In genomic region chr19:8004001-8004400, GRCh38 we compare ENCODE assay signal across 10 cellular contexts. TPM values are rescaled to one million over a fixed set of nuclear protein-coding genes. Genes with fewer than 3 reads are reported as not detected.
DNase-seq lines count a peak whose midpoint lies in the region; ATAC-seq and TF ChIP-seq lines count a peak whose summit lies in the region.
"Had no signal": no experiment of that assay in that cellular context is flagged by ENCODE, and none has a peak within 500 bp of the region (broad histone marks: within the 10 kb centered on the region; RNA-seq: fewer than 3 reads in every experiment).

No MANE protein-coding gene starts in this region.

- CTCF ChIA-PET in activated CD4-positive, alpha-beta memory T cell treated with anti-CD3 and anti-CD28 coated beads for 36 hours (lab: Charles Lee): interaction anchor here (1.1 to 4.3 kb wide), 4 partner anchors 32 to 60 kb away, joined by 3 to 35 read pairs (median 12); partner anchors contain the start of gene TIMM44

- H3K36me3 ChIP-seq in iPS-15b (ENCODE audit: control insufficient read depth, insufficient read depth, low read length) (peaks cover 5% of the 10 kb centered on the region), testis (ENCODE audit: low read depth, missing control alignments) (no peaks in the 10 kb centered on the region)

- no peaks in the 10 kb centered on the region for H3K27me3 Mint-ChIP-seq in T-helper 2 cell treated with Interferon-gamma antibody and Interleukin-4, amounts not matched to agents 5 μg/mL and 100 μg/mL, for 36 hours (ENCODE audit: low read depth)
- no peaks in the 10 kb centered on the region for H3K27me3 Mint-ChIP-seq in activated CD4-positive, alpha-beta memory T cell treated with anti-CD3 and anti-CD28 coated beads for 36 hours
- H3K27me3 Mint-ChIP-seq in stimulated activated memory B cell treated with anti-CD40 and anti-IgM and Interleukin-4, amounts not matched to agents 10 μg/mL and 1 μg/mL and 100 μg/mL, for 72 hours: no peaks in the 10 kb centered on the region

- H3K4me3 ChIP-seq in iPS-15b (ENCODE audit: low read depth, low read length): peak overlapping the region; percentile 84
- peak overlapping the region in 1 of 2 donors; percentile 68 for H3K4me3 ChIP-seq in testis

- 28 to 38% methylated on average over 6 of the region's 6 CpGs for WGBS in testis, 2 donors

- POLR2A ChIA-PET in activated CD4-positive, alpha-beta memory T cell treated with anti-CD3 and anti-CD28 coated beads for 36 hours (lab: Charles Lee): interaction anchor here (0.6 kb wide), 1 partner anchor 89 kb away, joined by 4 read pairs; no protein-coding TSS in a partner anchor

- H3K36me3 Mint-ChIP-seq in T-helper 2 cell treated with Interferon-gamma antibody and Interleukin-4, amounts not matched to agents 5 μg/mL and 100 μg/mL, for 36 hours (ENCODE audit: low read depth): peaks cover 14% of the 10 kb centered on the region
- H3K36me3 Mint-ChIP-seq in activated CD4-positive, alpha-beta memory T cell treated with anti-CD3 and anti-CD28 coated beads for 36 hours: peaks cover 7% of the 10 kb centered on the region
- H3K36me3 Mint-ChIP-seq in stimulated activated memory B cell treated with anti-CD40 and anti-IgM and Interleukin-4, amounts not matched to agents 10 μg/mL and 1 μg/mL and 100 μg/mL, for 72 hours: peaks cover 13% of the 10 kb centered on the region

- peaks cover 30% of the 10 kb centered on the region for H3K4me1 Mint-ChIP-seq in T-helper 2 cell treated with Interferon-gamma antibody and Interleukin-4, amounts not matched to agents 5 μg/mL and 100 μg/mL, for 36 hours (ENCODE audit: low read depth)
- peaks cover 38% of the 10 kb centered on the region for H3K4me1 Mint-ChIP-seq in activated CD4-positive, alpha-beta memory T cell treated with anti-CD3 and anti-CD28 coated beads for 36 hours (ENCODE audit: low read depth)
- peaks cover 55% of the 10 kb centered on the region for H3K4me1 Mint-ChIP-seq in stimulated activated memory B cell treated with anti-CD40 and anti-IgM and Interleukin-4, amounts not matched to agents 10 μg/mL and 1 μg/mL and 100 μg/mL, for 72 hours

- no peak overlapping the region for H3K27ac ChIP-seq in testis

- no peaks in the 10 kb centered on the region for H3K9me3 ChIP-seq in iPS-15b (ENCODE audit: control insufficient read depth, insufficient read depth, low read length)
- no peaks in the 10 kb centered on the region for H3K9me3 ChIP-seq in testis

- H3K4me1 ChIP-seq in iPS-15b (ENCODE audit: control insufficient read depth, insufficient read depth, low read length) (peaks cover 8% of the 10 kb centered on the region), testis (peaks cover 38% of the 10 kb centered on the region)

- intact Hi-C loops in activated CD4-positive, alpha-beta memory T cell treated with anti-CD3 and anti-CD28 coated beads for 36 hours (cut with micrococcal nuclease): no loop called here
- intact Hi-C loops in testis (cut with DNase I; ENCODE audit: low total_unique reads): no loop called here

- TF ChIP-seq POLR2A in testis (IDR thresholded peaks at IDR 0.05): no peak

- no peak for DNase-seq in T-helper 2 cell treated with Interferon-gamma antibody and Interleukin-4, amounts not matched to agents 5 μg/mL and 100 μg/mL, for 36 hours (ENCODE audit: low spot score)
- no peak for DNase-seq in T-helper 2 cell
- no peak for DNase-seq in activated CD4-positive, alpha-beta memory T cell treated with anti-CD3 and anti-CD28 coated beads for 36 hours
- DNase-seq in testis: no peak
- no peak for DNase-seq in NOMO-1 treated with DMSO at 0.1 percent for 48 hours (lab: John Stamatoyannopoulos, UW; ENCODE audit: unreplicated experiment)
- DNase-seq: stimulated activated CD4-positive, alpha-beta T cell treated with anti-CD3 and anti-CD28 coated beads, Interleukin-2, amount 100 ng/mL, for 24 hours had no signal

- ATAC-seq in stimulated activated memory B cell treated with anti-CD40 and anti-IgM and Interleukin-4, amounts not matched to agents 10 μg/mL and 1 μg/mL and 100 μg/mL, for 72 hours: no peak
- no peak for ATAC-seq in GM21360 (IDR thresholded peaks at IDR 0.05; ENCODE audit: unreplicated experiment)

- peak overlapping the region; percentile 86 for H3K27ac Mint-ChIP-seq in T-helper 2 cell treated with Interferon-gamma antibody and Interleukin-4, amounts not matched to agents 5 μg/mL and 100 μg/mL, for 36 hours
- no peak overlapping the region for H3K27ac Mint-ChIP-seq in activated CD4-positive, alpha-beta memory T cell treated with anti-CD3 and anti-CD28 coated beads for 36 hours
- peak overlapping the region; percentile 64 for H3K27ac Mint-ChIP-seq in stimulated activated memory B cell treated with anti-CD40 and anti-IgM and Interleukin-4, amounts not matched to agents 10 μg/mL and 1 μg/mL and 100 μg/mL, for 72 hours

- H3K4me3 Mint-ChIP-seq in T-helper 2 cell treated with Interferon-gamma antibody and Interleukin-4, amounts not matched to agents 5 μg/mL and 100 μg/mL, for 36 hours: peak overlapping the region; percentile 99
- H3K4me3 Mint-ChIP-seq in activated CD4-positive, alpha-beta memory T cell treated with anti-CD3 and anti-CD28 coated beads for 36 hours: peak overlapping the region; percentile 93
- H3K4me3 Mint-ChIP-seq in stimulated activated memory B cell treated with anti-CD40 and anti-IgM and Interleukin-4, amounts not matched to agents 10 μg/mL and 1 μg/mL and 100 μg/mL, for 72 hours: peak overlapping the region; percentile 87

- no peaks in the 10 kb centered on the region for H3K27me3 ChIP-seq in iPS-15b (ENCODE audit: control insufficient read depth, insufficient read depth, low read length)
- no peaks in the 10 kb centered on the region for H3K27me3 ChIP-seq in testis

- no peak for TF ChIP-seq CTCF in testis (IDR thresholded peaks at IDR 0.05)

- no peaks in the 10 kb centered on the region for H3K9me3 Mint-ChIP-seq in T-helper 2 cell treated with Interferon-gamma antibody and Interleukin-4, amounts not matched to agents 5 μg/mL and 100 μg/mL, for 36 hours
- no peaks in the 10 kb centered on the region for H3K9me3 Mint-ChIP-seq in activated CD4-positive, alpha-beta memory T cell treated with anti-CD3 and anti-CD28 coated beads for 36 hours
- H3K9me3 Mint-ChIP-seq in stimulated activated memory B cell treated with anti-CD40 and anti-IgM and Interleukin-4, amounts not matched to agents 10 μg/mL and 1 μg/mL and 100 μg/mL, for 72 hours: no peaks in the 10 kb centered on the region

- H3K9ac ChIP-seq in iPS-15b (ENCODE audit: low read depth, low read length): no peak overlapping the region

RNA-seq across cellular contexts. Expression of gene ELAVL1, which starts 1.4 kb away (rescaled TPM):
- 100 to 1,000 TPM; 143 to 145 TPM for total RNA-seq in activated CD4-positive, alpha-beta memory T cell treated with anti-CD3 and anti-CD28 coated beads for 36 hours
- total RNA-seq in testis: 10 to 100 TPM; 75.7 to 84.8 TPM
- 128 TPM for polyA plus RNA-seq in testis (ENCODE audit: insufficient read depth, low read depth, low replicate concordance)

RNA-seq across cellular contexts. Expression of gene CCL25, which starts 48.6 kb away (rescaled TPM):
- total RNA-seq in activated CD4-positive, alpha-beta memory T cell treated with anti-CD3 and anti-CD28 coated beads for 36 hours: not detected
- total RNA-seq in testis: 1 to 10 TPM in 1 of 2 donors, not detected in 1; 1.7 TPM
- polyA plus RNA-seq in testis (ENCODE audit: insufficient read depth, low read depth, low replicate concordance): 0.47 TPM
- total RNA-seq: bronchial epithelial cell had no signal
